Comparison of ENCODE assay signal across 10 cellular contexts in the genomic region with DNA sequence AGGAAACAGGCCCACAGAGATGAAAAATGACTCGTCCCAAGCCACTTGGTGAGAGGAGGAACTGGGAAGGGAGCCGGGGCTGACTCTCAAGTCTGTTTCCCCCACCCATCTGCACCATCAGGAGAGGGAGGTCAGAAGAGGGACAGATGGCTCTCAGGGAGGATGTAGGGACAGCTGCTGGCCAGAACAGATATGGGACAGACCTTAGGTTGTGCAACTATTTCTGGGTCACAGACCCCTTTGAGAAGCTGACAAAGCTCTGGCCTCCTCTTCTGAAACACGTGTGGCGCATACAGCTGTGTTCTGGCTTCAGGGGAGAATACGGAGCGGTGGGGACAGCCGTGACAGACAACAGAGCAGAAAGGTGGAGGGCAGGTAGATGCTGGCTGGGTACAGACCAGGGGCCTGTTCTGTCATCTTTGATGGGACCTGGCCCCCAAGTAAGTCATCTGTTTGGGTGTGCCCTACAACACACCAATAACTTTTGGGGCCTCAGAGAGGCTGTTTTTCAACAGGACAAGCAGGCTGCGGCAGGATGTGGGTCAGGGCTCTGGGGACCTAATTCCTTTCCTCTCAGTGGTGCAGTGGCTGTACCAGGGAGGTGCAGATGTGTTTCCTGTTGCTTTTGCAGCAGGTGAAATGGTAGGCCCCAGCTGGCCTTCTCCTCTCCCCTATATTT. TPM values are rescaled to one million over a fixed set of nuclear protein-coding genes. Genes with fewer than 3 reads are reported as not detected.
DNase-seq lines count a peak whose midpoint lies in the region; ATAC-seq, FAIRE-seq and TF ChIP-seq lines count a peak whose summit lies in the region.
"Had no signal": no experiment of that assay in that cellular context is flagged by ENCODE, and none has a peak within 500 bp of the region (broad histone marks: within the 10 kb centered on the region; RNA-seq: fewer than 3 reads in every experiment).

No MANE protein-coding gene starts in this region.

- ATAC-seq in CD4-positive, CD25-positive, alpha-beta regulatory T cell (ENCODE audit: low read depth in 2 of 2): peak; percentile 60 to 70
- ATAC-seq in GM19452 (IDR thresholded peaks at IDR 0.05; ENCODE audit: unreplicated experiment): peak; percentile 43

- H3F3A ChIP-seq in OCI-LY1 (ENCODE audit: insufficient read depth, low read length): peaks cover 22% of the 10 kb centered on the region; the same call in 1 of the 2 replicates

- H2BK12ac ChIP-seq in trophoblast cell (ENCODE audit: low read length): no peak overlapping the region

- no peaks in the 10 kb centered on the region for H3K9me2 ChIP-seq in OCI-LY1 (ENCODE audit: low read depth, low read length)

- H3K27ac Mint-ChIP-seq in CD4-positive, CD25-positive, alpha-beta regulatory T cell: peak overlapping the region; percentile 96 to 100 (median 99)
- peak overlapping the region; percentile 94 for H3K27ac Mint-ChIP-seq in activated naive CD8-positive, alpha-beta T cell
- H3K27ac Mint-ChIP-seq in progenitor cell of endocrine pancreas: peak overlapping the region; percentile 15

- peak overlapping the region; percentile 80 to 94 (median 88) for H3K4me3 Mint-ChIP-seq in CD4-positive, CD25-positive, alpha-beta regulatory T cell
- peak overlapping the region; percentile 56 for H3K4me3 Mint-ChIP-seq in activated naive CD8-positive, alpha-beta T cell
- no peak overlapping the region for H3K4me3 Mint-ChIP-seq in progenitor cell of endocrine pancreas (ENCODE audit: low read depth)

- H2AK5ac ChIP-seq in trophoblast cell (ENCODE audit: low read length): no peak overlapping the region

- no peaks in the 10 kb centered on the region for H4K20me1 ChIP-seq in OCI-LY1 (ENCODE audit: insufficient read depth, low read length)

- H4K91ac ChIP-seq in trophoblast cell (ENCODE audit: low read depth, low read length): no peak overlapping the region

- peaks cover 100% of the 10 kb centered on the region for H3K4me1 ChIP-seq in CD4-positive, CD25-positive, alpha-beta regulatory T cell (ENCODE audit: control insufficient read depth, insufficient read depth, low read length, poor library complexity, severe bottlenecking)
- H3K4me1 ChIP-seq in OCI-LY1 (ENCODE audit: insufficient read depth, low read length, severe bottlenecking): peaks cover 88% of the 10 kb centered on the region
- peaks cover 4 to 15% of the 10 kb centered on the region in 2 experiments for H3K4me1 ChIP-seq in trophoblast cell (ENCODE audit: control insufficient read depth in 1 of 2, insufficient read depth in 2 of 2, low read length in 2 of 2)

- no peak overlapping the region for H3K4ac ChIP-seq in trophoblast cell (ENCODE audit: low read depth, low read length)

- peak; percentile 59 to 97 (median 88) for DNase-seq in CD4-positive, CD25-positive, alpha-beta regulatory T cell
- no peak for DNase-seq in progenitor cell of endocrine pancreas (ENCODE audit: low spot score, unreplicated experiment)
- no peak for DNase-seq in frontal cortex (ENCODE audit: low spot score in 2 of 2)
- no peak for DNase-seq in trophoblast cell
- DNase-seq in NCI-H510A (lab: John Stamatoyannopoulos, UW): no peak

- H3K36me3 ChIP-seq in CD4-positive, CD25-positive, alpha-beta regulatory T cell (ENCODE audit: control insufficient read depth, insufficient read depth, low read length): peaks cover 2% of the 10 kb centered on the region
- H3K36me3 ChIP-seq in OCI-LY1 (ENCODE audit: insufficient read depth, low read length) (peaks cover 14% of the 10 kb centered on the region; the same call in 1 of the 2 replicates), trophoblast cell (ENCODE audit: control insufficient read depth in 1 of 2, insufficient read depth in 2 of 2, low read length in 2 of 2) (peaks cover 6 to 15% of the 10 kb centered on the region in 2 experiments)
- H3K36me3 ChIP-seq: adrenal gland had no signal

- no peak overlapping the region for H3K23ac ChIP-seq in trophoblast cell (ENCODE audit: low read length)

- no peak overlapping the region for H2BK5ac ChIP-seq in trophoblast cell (ENCODE audit: low read depth, low read length, poor library complexity)

- FAIRE-seq in frontal cortex (lab: Jason Lieb, UNC): no peak

- H4K8ac ChIP-seq in trophoblast cell (ENCODE audit: low read depth, low read length): no peak overlapping the region

- H3K4me3 ChIP-seq in CD4-positive, CD25-positive, alpha-beta regulatory T cell (ENCODE audit: low read depth, low read length): peak overlapping the region; percentile 29
- no peak overlapping the region for H3K4me3 ChIP-seq in OCI-LY1 (ENCODE audit: low read depth, low read length, poor library complexity, severe bottlenecking)
- H3K4me3 ChIP-seq in trophoblast cell (ENCODE audit: low read depth, low read length): no peak overlapping the region
- H3K4me3 ChIP-seq: adrenal gland had no signal

- no peak overlapping the region for H4K12ac ChIP-seq in trophoblast cell (ENCODE audit: low read depth, low read length)

- WGBS in trophoblast cell (ENCODE audit: extremely low coverage, insufficient coverage, insufficient read length): no CpG with 5 or more reads among the region's 8 CpGs

- H2BK120ac ChIP-seq in trophoblast cell (ENCODE audit: insufficient read depth, low read length, poor library complexity): no peak overlapping the region

- H3K79me2 ChIP-seq in OCI-LY1 (ENCODE audit: insufficient read depth, low read length): no peaks in the 10 kb centered on the region
- no peaks in the 10 kb centered on the region for H3K79me2 ChIP-seq in trophoblast cell (ENCODE audit: control insufficient read depth, insufficient read depth, low read length, poor library complexity)

- no peaks in the 10 kb centered on the region for H3K9me3 Mint-ChIP-seq in CD4-positive, CD25-positive, alpha-beta regulatory T cell
- no peaks in the 10 kb centered on the region for H3K9me3 Mint-ChIP-seq in activated naive CD8-positive, alpha-beta T cell (ENCODE audit: low read depth)
- no peaks in the 10 kb centered on the region for H3K9me3 Mint-ChIP-seq in progenitor cell of endocrine pancreas (ENCODE audit: low read depth)

- H2AFZ ChIP-seq in OCI-LY1 (ENCODE audit: low read length) (no peak overlapping the region), trophoblast cell (ENCODE audit: insufficient read depth, low read length, poor library complexity) (no peak overlapping the region)

- H3K9ac ChIP-seq in OCI-LY1 (ENCODE audit: low read length): peak overlapping the region; percentile 76
- no peak overlapping the region for H3K9ac ChIP-seq in trophoblast cell (ENCODE audit: low read length)

- no peak for TF ChIP-seq CTCF in OCI-LY1 (IDR thresholded peaks at IDR 0.05; ENCODE audit: low read length)
- no peak for TF ChIP-seq CTCF in progenitor cell of endocrine pancreas (IDR thresholded peaks at IDR 0.05; ENCODE audit: unreplicated experiment)

- no peak overlapping the region for H3K18ac ChIP-seq in trophoblast cell (ENCODE audit: low read length)

- H3K36me3 Mint-ChIP-seq in CD4-positive, CD25-positive, alpha-beta regulatory T cell: peaks cover 17% of the 10 kb centered on the region
- H3K36me3 Mint-ChIP-seq in activated naive CD8-positive, alpha-beta T cell: peaks cover 4% of the 10 kb centered on the region
- H3K36me3 Mint-ChIP-seq in progenitor cell of endocrine pancreas (ENCODE audit: insufficient read depth): peaks cover 3% of the 10 kb centered on the region

- H3K4me2 ChIP-seq in OCI-LY1 (ENCODE audit: low read length) (peak overlapping the region; percentile 54; the same call in 1 of the 2 replicates), trophoblast cell (ENCODE audit: low read length) (no peak overlapping the region)

- H3K27ac ChIP-seq in CD4-positive, CD25-positive, alpha-beta regulatory T cell (ENCODE audit: insufficient read depth, low read length, poor library complexity, severe bottlenecking): peak overlapping the region; percentile 93
- peak overlapping the region; percentile 100 for H3K27ac ChIP-seq in OCI-LY1 (ENCODE audit: low read depth, low read length, poor library complexity, severe bottlenecking)
- H3K27ac ChIP-seq in trophoblast cell (ENCODE audit: low read depth, low read length): no peak overlapping the region

- H3K4me1 Mint-ChIP-seq in CD4-positive, CD25-positive, alpha-beta regulatory T cell: peaks cover 19 to 100% (median 70%) of the 10 kb centered on the region in 4 donors
- H3K4me1 Mint-ChIP-seq in activated naive CD8-positive, alpha-beta T cell (ENCODE audit: low read depth): peaks cover 99% of the 10 kb centered on the region
- H3K4me1 Mint-ChIP-seq in progenitor cell of endocrine pancreas (ENCODE audit: low read depth): peaks cover 1% of the 10 kb centered on the region

- no peaks in the 10 kb centered on the region for H3K27me3 Mint-ChIP-seq in CD4-positive, CD25-positive, alpha-beta regulatory T cell
- no peaks in the 10 kb centered on the region for H3K27me3 Mint-ChIP-seq in activated naive CD8-positive, alpha-beta T cell
- no peaks in the 10 kb centered on the region for H3K27me3 Mint-ChIP-seq in progenitor cell of endocrine pancreas

- H3K79me1 ChIP-seq in trophoblast cell (ENCODE audit: low read length): no peaks in the 10 kb centered on the region

- H3K14ac ChIP-seq in trophoblast cell (ENCODE audit: low read length): no peak overlapping the region

- H3K27me3 ChIP-seq in CD4-positive, CD25-positive, alpha-beta regulatory T cell (ENCODE audit: control insufficient read depth, insufficient read depth, low read length): no peaks in the 10 kb centered on the region
- H3K27me3 ChIP-seq in OCI-LY1 (ENCODE audit: insufficient read depth, low read length): no peaks in the 10 kb centered on the region
- H3K27me3 ChIP-seq in trophoblast cell (ENCODE audit: insufficient read depth, low read length): no peaks in the 10 kb centered on the region
- H3K27me3 ChIP-seq: adrenal gland had no signal

- no peaks in the 10 kb centered on the region for H3K9me3 ChIP-seq in CD4-positive, CD25-positive, alpha-beta regulatory T cell (ENCODE audit: control insufficient read depth in 2 of 2, low read length in 2 of 2)
- H3K9me3 ChIP-seq in OCI-LY1 (ENCODE audit: low read length): no peaks in the 10 kb centered on the region
- H3K9me3 ChIP-seq in trophoblast cell (ENCODE audit: insufficient read depth, low read depth, low read length): peaks cover 2% of the 10 kb centered on the region
- H3K9me3 ChIP-seq: adrenal gland had no signal

RNA-seq across cellular contexts. Expression of a gene that starts 7.3 kb away (rescaled TPM):
- 404 TPM for total RNA-seq in CD4-positive, CD25-positive, alpha-beta regulatory T cell
- polyA plus RNA-seq in CD4-positive, CD25-positive, alpha-beta regulatory T cell: 1,000 to 10,000 TPM; 1,085 to 1,853 (median 1,299) TPM
- total RNA-seq in progenitor cell of endocrine pancreas (63.8 and 66.6 TPM in 2 replicates), frontal cortex (11.8 TPM)
- polyA plus RNA-seq in trophoblast cell (2013): 179 and 184 TPM in 2 replicates

RNA-seq across cellular contexts. Expression of a gene that starts 19.3 kb away (rescaled TPM):
- 30.8 TPM for total RNA-seq in CD4-positive, CD25-positive, alpha-beta regulatory T cell
- 10 to 100 TPM in 3 of 4 donors, 1 to 10 TPM in 1; 8.1 to 15.2 (median 11.0) TPM for polyA plus RNA-seq in CD4-positive, CD25-positive, alpha-beta regulatory T cell
- total RNA-seq in progenitor cell of endocrine pancreas (47.8 and 48.9 TPM in 2 replicates), frontal cortex (4.1 TPM)
- 8.1 and 8.5 TPM in 2 replicates for polyA plus RNA-seq in trophoblast cell (2013)

RNA-seq across cellular contexts. Expression of a gene that starts 30.6 kb away (rescaled TPM):
- total RNA-seq in CD4-positive, CD25-positive, alpha-beta regulatory T cell: 1,528 TPM
- polyA plus RNA-seq in CD4-positive, CD25-positive, alpha-beta regulatory T cell: over 10,000 TPM in 2 of 4 donors, 1,000 to 10,000 TPM in 2; 9,467 to 12,173 (median 10,919) TPM
- total RNA-seq in progenitor cell of endocrine pancreas (0.89 and 1.8 TPM in 2 replicates), frontal cortex (not detected)
- polyA plus RNA-seq in trophoblast cell (2013): 2.0 and 2.4 TPM in 2 replicates
- total RNA-seq: pulmonary artery endothelial cell had no signal

RNA-seq across cellular contexts. Expression of a gene that starts 53.2 kb away (rescaled TPM):
- 18.0 TPM for total RNA-seq in CD4-positive, CD25-positive, alpha-beta regulatory T cell
- 1 to 10 TPM; 6.5 to 9.8 (median 7.7) TPM for polyA plus RNA-seq in CD4-positive, CD25-positive, alpha-beta regulatory T cell
- total RNA-seq in progenitor cell of endocrine pancreas (20.8 and 21.3 TPM in 2 replicates), frontal cortex (12.2 TPM)
- polyA plus RNA-seq in trophoblast cell (2013): 53.1 and 54.6 TPM in 2 replicates

Comparison
In these comparisons a context has a peak if more than half of its experiments do, and no peak if none do; other contexts are left out.
1. DNase-seq: peak in CD4-positive, CD25-positive, alpha-beta regulatory T cell (3 of 3); none in progenitor cell of endocrine pancreas (single experiment), frontal cortex (0 of 2), trophoblast cell (0 of 2) and NCI-H510A (single experiment).
2. H3K27ac Mint-ChIP-seq: peak in every context shown above with its lines; median percentile 99 in CD4-positive, CD25-positive, alpha-beta regulatory T cell; 94 in activated naive CD8-positive, alpha-beta T cell; 15 in progenitor cell of endocrine pancreas.
3. RNA of a gene that starts 30.6 kb away (total RNA-seq): 1,528 TPM in CD4-positive, CD25-positive, alpha-beta regulatory T cell (single experiment); 0.89 to 1.8 TPM in progenitor cell of endocrine pancreas and not detected in frontal cortex (single experiment); every median in the first group is over 100 times any median in the second.